ENCODE assay signal across 21 cellular contexts in the genomic region with DNA sequence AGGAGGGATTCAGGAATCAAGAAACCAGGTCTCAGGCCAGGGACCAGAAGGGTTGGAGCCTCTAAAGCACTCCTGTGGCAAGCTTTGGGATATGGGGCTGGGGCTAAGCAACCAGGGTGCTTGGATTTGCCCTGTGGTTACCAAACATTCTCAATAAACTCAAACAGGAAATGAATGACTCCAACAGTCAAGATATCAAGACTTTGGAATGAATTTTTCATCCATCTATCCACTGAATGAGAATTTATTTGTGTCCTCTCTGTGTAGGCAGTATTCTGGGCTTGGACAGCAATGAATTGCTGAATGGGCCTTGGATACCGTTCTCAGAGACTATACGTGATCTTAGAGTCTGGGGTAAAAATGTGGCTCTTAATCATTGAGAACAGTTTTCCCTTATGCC.
"Had no signal": no experiment of that assay in that cellular context is flagged by ENCODE, and none has a peak within 500 bp of the region (broad histone marks: within the 10 kb centered on the region; RNA-seq: fewer than 3 reads in every experiment).

No MANE protein-coding gene starts in this region.

- H3K9me3 ChIP-seq: lower lobe of right lung, spleen, thoracic aorta had no signal

- H3K27me3 Mint-ChIP-seq: activated B cell treated with CpG ODN at 0.5 μM for 24 hours; activated CD8-positive, alpha-beta T cell treated with anti-CD3 and anti-CD28 coated beads for 36 hours; dendritic cell treated with granulocyte-macrophage colony-stimulating factor and Interleukin-4, amounts not matched to agents 40 ng/mL and 50 ng/mL, for 4 days had no signal

- H3K4me1 Mint-ChIP-seq: immature natural killer cell, mesothelial cell of epicardium had no signal

- H3K27ac Mint-ChIP-seq: activated B cell treated with CpG ODN at 0.5 μM for 24 hours; activated CD8-positive, alpha-beta T cell treated with anti-CD3 and anti-CD28 coated beads for 36 hours; activated naive CD4-positive, alpha-beta T cell treated with anti-CD3 and anti-CD28 coated beads, Interleukin-2, amount 50 U/mL, for 72 hours; dendritic cell treated with granulocyte-macrophage colony-stimulating factor and Interleukin-4, amounts not matched to agents 40 ng/mL and 50 ng/mL, for 4 days; immature natural killer cell; mesothelial cell of epicardium; T-helper 2 cell treated with Interferon-gamma antibody and Interleukin-4, amounts not matched to agents 5 μg/mL and 100 μg/mL, for 36 hours had no signal

- DNase-seq: activated B cell treated with CpG ODN at 0.5 μM for 24 hours; activated CD4-positive, alpha-beta T cell treated with anti-CD3 and anti-CD28 coated beads for 48 hours; activated CD8-positive, alpha-beta T cell treated with anti-CD3 and anti-CD28 coated beads for 36 hours; activated effector memory CD4-positive, alpha-beta T cell treated with anti-CD3 and anti-CD28 coated beads, Interleukin-2, amount 50 U/mL, for 16 hours; activated T-cell treated with anti-CD3 and anti-CD28 coated beads, Interleukin-2, amount 50 U/mL, for 4 hours; amniotic stem cell; cerebellar nuclear complex; effector memory CD4-positive, alpha-beta T cell; immature natural killer cell; left colon; lower lobe of right lung; spleen; stimulated activated CD4-positive, alpha-beta T cell treated with anti-CD3 and anti-CD28 coated beads, Interleukin-1b, Interleukin-23, amount 100 ng/mL, for 48 hours had no signal

- H3K9me3 Mint-ChIP-seq: activated CD8-positive, alpha-beta T cell treated with anti-CD3 and anti-CD28 coated beads for 36 hours; activated naive CD4-positive, alpha-beta T cell treated with anti-CD3 and anti-CD28 coated beads, Interleukin-2, amount 50 U/mL, for 72 hours; activated T-cell treated with anti-CD3 and anti-CD28 coated beads, Interleukin-2, amount 50 U/mL, for 4 hours; brain; dendritic cell treated with granulocyte-macrophage colony-stimulating factor and Interleukin-4, amounts not matched to agents 40 ng/mL and 50 ng/mL, for 4 days; immature natural killer cell; mesothelial cell of epicardium; T-helper 2 cell treated with Interferon-gamma antibody and Interleukin-4, amounts not matched to agents 5 μg/mL and 100 μg/mL, for 36 hours had no signal

- H3K36me3 Mint-ChIP-seq: activated naive CD4-positive, alpha-beta T cell treated with anti-CD3 and anti-CD28 coated beads, Interleukin-2, amount 50 U/mL, for 72 hours; mesothelial cell of epicardium had no signal

- ATAC-seq: activated CD8-positive, alpha-beta T cell treated with anti-CD3 and anti-CD28 coated beads for 36 hours; activated naive CD4-positive, alpha-beta T cell treated with anti-CD3 and anti-CD28 coated beads, Interleukin-2, amount 50 U/mL, for 72 hours; activated T-cell treated with anti-CD3 and anti-CD28 coated beads, Interleukin-2, amount 50 U/mL, for 4 hours; left colon; lower lobe of right lung; sciatic nerve had no signal

- FAIRE-seq: frontal cortex had no signal

- H3K27ac ChIP-seq: lower lobe of right lung, spleen, thoracic aorta had no signal

- H3K36me3 ChIP-seq: lower lobe of right lung had no signal

- H3K27me3 ChIP-seq: spleen had no signal

- H3K4me3 Mint-ChIP-seq: activated B cell treated with CpG ODN at 0.5 μM for 24 hours; activated CD8-positive, alpha-beta T cell treated with anti-CD3 and anti-CD28 coated beads for 36 hours; activated T-cell treated with anti-CD3 and anti-CD28 coated beads, Interleukin-2, amount 50 U/mL, for 4 hours; dendritic cell treated with granulocyte-macrophage colony-stimulating factor and Interleukin-4, amounts not matched to agents 40 ng/mL and 50 ng/mL, for 4 days; immature natural killer cell; mesothelial cell of epicardium; T-helper 2 cell treated with Interferon-gamma antibody and Interleukin-4, amounts not matched to agents 5 μg/mL and 100 μg/mL, for 36 hours had no signal

- H3K4me3 ChIP-seq: lower lobe of right lung, spleen, thoracic aorta had no signal
